ENCODE assay signal across 1 cellular context in the genomic region with DNA sequence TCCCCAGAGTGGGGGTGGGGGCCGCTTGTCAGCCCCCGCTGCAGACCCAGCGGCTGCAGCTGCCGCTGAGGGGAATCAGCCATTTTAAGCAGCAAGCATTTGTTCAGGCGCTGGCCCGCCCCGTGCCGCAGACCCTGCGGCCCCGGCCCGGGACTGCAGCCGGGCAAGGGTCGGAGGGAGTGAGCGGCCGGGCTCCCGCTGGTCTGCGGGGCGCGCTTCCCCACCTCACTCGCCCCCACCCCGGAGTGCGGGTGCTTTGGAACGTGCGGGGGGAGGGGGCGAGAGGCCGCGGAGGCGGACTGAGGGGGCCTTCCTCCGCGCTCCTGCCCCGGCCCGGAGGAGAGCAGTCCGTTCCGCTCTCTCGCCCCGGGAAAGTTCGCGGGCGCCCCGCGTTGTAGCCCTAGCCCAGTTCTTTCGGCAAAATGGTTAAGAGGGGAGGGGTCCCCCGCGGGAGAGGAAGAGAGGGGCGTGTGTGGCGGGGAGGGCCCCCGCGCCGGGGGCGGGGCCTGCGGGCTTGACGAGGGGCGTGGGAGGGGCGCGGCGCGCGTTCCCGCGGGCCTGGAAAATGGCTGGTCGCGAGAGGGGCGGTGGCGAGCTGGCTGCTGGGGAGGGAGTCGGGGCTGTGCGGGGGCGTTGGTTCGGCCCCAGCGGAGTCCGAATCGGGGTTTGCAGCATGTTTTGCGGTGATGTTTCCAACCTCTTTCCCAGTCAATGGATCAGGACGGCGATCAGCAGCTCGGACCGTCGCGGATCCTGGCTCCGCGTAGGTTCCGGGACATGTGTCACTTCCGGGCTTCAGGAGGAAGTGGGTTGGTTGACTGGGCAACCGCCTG.
TF ChIP-seq lines count a peak whose summit lies in the region.

No MANE protein-coding gene starts in this region.

TF ChIP-seq in HEK293, 187 proteins besides CTCF, POLR2A, EP300 and RAD21 (continued from another document and continues in another):
- TF ChIP-seq, protein P1, sequence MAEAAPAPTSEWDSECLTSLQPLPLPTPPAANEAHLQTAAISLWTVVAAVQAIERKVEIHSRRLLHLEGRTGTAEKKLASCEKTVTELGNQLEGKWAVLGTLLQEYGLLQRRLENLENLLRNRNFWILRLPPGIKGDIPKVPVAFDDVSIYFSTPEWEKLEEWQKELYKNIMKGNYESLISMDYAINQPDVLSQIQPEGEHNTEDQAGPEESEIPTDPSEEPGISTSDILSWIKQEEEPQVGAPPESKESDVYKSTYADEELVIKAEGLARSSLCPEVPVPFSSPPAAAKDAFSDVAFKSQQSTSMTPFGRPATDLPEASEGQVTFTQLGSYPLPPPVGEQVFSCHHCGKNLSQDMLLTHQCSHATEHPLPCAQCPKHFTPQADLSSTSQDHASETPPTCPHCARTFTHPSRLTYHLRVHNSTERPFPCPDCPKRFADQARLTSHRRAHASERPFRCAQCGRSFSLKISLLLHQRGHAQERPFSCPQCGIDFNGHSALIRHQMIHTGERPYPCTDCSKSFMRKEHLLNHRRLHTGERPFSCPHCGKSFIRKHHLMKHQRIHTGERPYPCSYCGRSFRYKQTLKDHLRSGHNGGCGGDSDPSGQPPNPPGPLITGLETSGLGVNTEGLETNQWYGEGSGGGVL (tag by site-specific recombination; IDR thresholded peaks at IDR 0.05) = peak; percentile 86
- TF ChIP-seq ZNF23 (tag by site-specific recombination; IDR thresholded peaks at IDR 0.05; ENCODE audit: borderline replicate concordance) (no peak), ZNF341 (tag by site-specific recombination; IDR thresholded peaks at IDR 0.05; ENCODE audit: low read depth) (peak; percentile 19; the same call in 1 of the 2 replicates), ZNF324 (tag by site-specific recombination; IDR thresholded peaks at IDR 0.05) (no peak), ZBTB1 (tag by site-specific recombination; IDR thresholded peaks at IDR 0.05) (no peak), KLF8 (tag by site-specific recombination; IDR thresholded peaks at IDR 0.05) (peak; percentile 96; the same call in 1 of the 2 replicates), REPIN1 (tag by site-specific recombination; IDR thresholded peaks at IDR 0.05; ENCODE audit: low read depth) (no peak), EGR2 (tag by site-specific recombination; IDR thresholded peaks at IDR 0.05; ENCODE audit: low read depth) (peak; percentile 59), ZNF600 (tag by site-specific recombination; IDR thresholded peaks at IDR 0.05) (peak; percentile 61), ZNF629 (tag by site-specific recombination; IDR thresholded peaks at IDR 0.05) (peak; percentile 74), ZNF174 (tag by site-specific recombination; IDR thresholded peaks at IDR 0.05) (no peak), ZFP41 (tag by site-specific recombination; IDR thresholded peaks at IDR 0.05; ENCODE audit: borderline replicate concordance) (no peak), ZFHX2 (tag by site-specific recombination; conservative IDR thresholded peaks at IDR 0.05) (peak; percentile 86), ZXDB (tag by site-specific recombination; IDR thresholded peaks at IDR 0.05) (peak; percentile 41; the same call in 1 of the 2 replicates), SALL2 (tag by site-specific recombination; IDR thresholded peaks at IDR 0.05; ENCODE audit: borderline replicate concordance) (no peak), ZFP3 (tag by site-specific recombination; IDR thresholded peaks at IDR 0.05; ENCODE audit: low read depth) (no peak), ZNF121 (tag by site-specific recombination; IDR thresholded peaks at IDR 0.05) (no peak), ZNF621 (tag by site-specific recombination; IDR thresholded peaks at IDR 0.05) (no peak), ZNF155 (tag by site-specific recombination; IDR thresholded peaks at IDR 0.05) (no peak), ZNF175 (tag by site-specific recombination; IDR thresholded peaks at IDR 0.05) (no peak), KLF9 (tag by site-specific recombination; IDR thresholded peaks at IDR 0.05; ENCODE audit: low read depth) (peak; percentile 95), ZNF664 (tag by site-specific recombination; IDR thresholded peaks at IDR 0.05) (no peak)
- TF ChIP-seq, protein P2, sequence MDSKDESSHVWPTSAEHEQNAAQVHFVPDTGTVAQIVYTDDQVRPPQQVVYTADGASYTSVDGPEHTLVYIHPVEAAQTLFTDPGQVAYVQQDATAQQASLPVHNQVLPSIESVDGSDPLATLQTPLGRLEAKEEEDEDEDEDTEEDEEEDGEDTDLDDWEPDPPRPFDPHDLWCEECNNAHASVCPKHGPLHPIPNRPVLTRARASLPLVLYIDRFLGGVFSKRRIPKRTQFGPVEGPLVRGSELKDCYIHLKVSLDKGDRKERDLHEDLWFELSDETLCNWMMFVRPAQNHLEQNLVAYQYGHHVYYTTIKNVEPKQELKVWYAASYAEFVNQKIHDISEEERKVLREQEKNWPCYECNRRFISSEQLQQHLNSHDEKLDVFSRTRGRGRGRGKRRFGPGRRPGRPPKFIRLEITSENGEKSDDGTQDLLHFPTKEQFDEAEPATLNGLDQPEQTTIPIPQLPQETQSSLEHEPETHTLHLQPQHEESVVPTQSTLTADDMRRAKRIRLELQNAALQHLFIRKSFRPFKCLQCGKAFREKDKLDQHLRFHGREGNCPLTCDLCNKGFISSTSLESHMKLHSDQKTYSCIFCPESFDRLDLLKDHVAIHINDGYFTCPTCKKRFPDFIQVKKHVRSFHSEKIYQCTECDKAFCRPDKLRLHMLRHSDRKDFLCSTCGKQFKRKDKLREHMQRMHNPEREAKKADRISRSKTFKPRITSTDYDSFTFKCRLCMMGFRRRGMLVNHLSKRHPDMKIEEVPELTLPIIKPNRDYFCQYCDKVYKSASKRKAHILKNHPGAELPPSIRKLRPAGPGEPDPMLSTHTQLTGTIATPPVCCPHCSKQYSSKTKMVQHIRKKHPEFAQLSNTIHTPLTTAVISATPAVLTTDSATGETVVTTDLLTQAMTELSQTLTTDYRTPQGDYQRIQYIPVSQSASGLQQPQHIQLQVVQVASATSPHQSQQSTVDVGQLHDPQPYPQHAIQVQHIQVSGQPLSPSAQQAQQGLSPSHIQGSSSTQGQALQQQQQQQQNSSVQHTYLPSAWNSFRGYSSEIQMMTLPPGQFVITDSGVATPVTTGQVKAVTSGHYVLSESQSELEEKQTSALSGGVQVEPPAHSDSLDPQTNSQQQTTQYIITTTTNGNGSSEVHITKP (tag by site-specific recombination; IDR thresholded peaks at IDR 0.05) = peak; percentile 85
- TF ChIP-seq, protein P3, sequence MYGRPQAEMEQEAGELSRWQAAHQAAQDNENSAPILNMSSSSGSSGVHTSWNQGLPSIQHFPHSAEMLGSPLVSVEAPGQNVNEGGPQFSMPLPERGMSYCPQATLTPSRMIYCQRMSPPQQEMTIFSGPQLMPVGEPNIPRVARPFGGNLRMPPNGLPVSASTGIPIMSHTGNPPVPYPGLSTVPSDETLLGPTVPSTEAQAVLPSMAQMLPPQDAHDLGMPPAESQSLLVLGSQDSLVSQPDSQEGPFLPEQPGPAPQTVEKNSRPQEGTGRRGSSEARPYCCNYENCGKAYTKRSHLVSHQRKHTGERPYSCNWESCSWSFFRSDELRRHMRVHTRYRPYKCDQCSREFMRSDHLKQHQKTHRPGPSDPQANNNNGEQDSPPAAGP (tag by site-specific recombination; IDR thresholded peaks at IDR 0.05) = 0 out of 2 replicates have a peak, but pooled peaks have one; percentile 25
- TF ChIP-seq, protein P4, sequence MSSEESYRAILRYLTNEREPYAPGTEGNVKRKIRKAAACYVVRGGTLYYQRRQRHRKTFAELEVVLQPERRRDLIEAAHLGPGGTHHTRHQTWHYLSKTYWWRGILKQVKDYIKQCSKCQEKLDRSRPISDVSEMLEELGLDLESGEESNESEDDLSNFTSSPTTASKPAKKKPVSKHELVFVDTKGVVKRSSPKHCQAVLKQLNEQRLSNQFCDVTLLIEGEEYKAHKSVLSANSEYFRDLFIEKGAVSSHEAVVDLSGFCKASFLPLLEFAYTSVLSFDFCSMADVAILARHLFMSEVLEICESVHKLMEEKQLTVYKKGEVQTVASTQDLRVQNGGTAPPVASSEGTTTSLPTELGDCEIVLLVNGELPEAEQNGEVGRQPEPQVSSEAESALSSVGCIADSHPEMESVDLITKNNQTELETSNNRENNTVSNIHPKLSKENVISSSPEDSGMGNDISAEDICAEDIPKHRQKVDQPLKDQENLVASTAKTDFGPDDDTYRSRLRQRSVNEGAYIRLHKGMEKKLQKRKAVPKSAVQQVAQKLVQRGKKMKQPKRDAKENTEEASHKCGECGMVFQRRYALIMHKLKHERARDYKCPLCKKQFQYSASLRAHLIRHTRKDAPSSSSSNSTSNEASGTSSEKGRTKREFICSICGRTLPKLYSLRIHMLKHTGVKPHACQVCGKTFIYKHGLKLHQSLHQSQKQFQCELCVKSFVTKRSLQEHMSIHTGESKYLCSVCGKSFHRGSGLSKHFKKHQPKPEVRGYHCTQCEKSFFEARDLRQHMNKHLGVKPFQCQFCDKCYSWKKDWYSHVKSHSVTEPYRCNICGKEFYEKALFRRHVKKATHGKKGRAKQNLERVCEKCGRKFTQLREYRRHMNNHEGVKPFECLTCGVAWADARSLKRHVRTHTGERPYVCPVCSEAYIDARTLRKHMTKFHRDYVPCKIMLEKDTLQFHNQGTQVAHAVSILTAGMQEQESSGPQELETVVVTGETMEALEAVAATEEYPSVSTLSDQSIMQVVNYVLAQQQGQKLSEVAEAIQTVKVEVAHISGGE (tag by site-specific recombination; conservative IDR thresholded peaks at IDR 0.05; ENCODE audit: low read depth) = peak; percentile 92
- TF ChIP-seq, protein P5, sequence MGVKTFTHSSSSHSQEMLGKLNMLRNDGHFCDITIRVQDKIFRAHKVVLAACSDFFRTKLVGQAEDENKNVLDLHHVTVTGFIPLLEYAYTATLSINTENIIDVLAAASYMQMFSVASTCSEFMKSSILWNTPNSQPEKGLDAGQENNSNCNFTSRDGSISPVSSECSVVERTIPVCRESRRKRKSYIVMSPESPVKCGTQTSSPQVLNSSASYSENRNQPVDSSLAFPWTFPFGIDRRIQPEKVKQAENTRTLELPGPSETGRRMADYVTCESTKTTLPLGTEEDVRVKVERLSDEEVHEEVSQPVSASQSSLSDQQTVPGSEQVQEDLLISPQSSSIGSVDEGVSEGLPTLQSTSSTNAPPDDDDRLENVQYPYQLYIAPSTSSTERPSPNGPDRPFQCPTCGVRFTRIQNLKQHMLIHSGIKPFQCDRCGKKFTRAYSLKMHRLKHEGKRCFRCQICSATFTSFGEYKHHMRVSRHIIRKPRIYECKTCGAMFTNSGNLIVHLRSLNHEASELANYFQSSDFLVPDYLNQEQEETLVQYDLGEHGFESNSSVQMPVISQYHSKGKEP (tag by site-specific recombination; IDR thresholded peaks at IDR 0.05) = no peak
- TF ChIP-seq, protein P6, sequence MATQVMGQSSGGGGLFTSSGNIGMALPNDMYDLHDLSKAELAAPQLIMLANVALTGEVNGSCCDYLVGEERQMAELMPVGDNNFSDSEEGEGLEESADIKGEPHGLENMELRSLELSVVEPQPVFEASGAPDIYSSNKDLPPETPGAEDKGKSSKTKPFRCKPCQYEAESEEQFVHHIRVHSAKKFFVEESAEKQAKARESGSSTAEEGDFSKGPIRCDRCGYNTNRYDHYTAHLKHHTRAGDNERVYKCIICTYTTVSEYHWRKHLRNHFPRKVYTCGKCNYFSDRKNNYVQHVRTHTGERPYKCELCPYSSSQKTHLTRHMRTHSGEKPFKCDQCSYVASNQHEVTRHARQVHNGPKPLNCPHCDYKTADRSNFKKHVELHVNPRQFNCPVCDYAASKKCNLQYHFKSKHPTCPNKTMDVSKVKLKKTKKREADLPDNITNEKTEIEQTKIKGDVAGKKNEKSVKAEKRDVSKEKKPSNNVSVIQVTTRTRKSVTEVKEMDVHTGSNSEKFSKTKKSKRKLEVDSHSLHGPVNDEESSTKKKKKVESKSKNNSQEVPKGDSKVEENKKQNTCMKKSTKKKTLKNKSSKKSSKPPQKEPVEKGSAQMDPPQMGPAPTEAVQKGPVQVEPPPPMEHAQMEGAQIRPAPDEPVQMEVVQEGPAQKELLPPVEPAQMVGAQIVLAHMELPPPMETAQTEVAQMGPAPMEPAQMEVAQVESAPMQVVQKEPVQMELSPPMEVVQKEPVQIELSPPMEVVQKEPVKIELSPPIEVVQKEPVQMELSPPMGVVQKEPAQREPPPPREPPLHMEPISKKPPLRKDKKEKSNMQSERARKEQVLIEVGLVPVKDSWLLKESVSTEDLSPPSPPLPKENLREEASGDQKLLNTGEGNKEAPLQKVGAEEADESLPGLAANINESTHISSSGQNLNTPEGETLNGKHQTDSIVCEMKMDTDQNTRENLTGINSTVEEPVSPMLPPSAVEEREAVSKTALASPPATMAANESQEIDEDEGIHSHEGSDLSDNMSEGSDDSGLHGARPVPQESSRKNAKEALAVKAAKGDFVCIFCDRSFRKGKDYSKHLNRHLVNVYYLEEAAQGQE (tag by site-specific recombination; IDR thresholded peaks at IDR 0.05) = no peak
- TF ChIP-seq, protein P7, sequence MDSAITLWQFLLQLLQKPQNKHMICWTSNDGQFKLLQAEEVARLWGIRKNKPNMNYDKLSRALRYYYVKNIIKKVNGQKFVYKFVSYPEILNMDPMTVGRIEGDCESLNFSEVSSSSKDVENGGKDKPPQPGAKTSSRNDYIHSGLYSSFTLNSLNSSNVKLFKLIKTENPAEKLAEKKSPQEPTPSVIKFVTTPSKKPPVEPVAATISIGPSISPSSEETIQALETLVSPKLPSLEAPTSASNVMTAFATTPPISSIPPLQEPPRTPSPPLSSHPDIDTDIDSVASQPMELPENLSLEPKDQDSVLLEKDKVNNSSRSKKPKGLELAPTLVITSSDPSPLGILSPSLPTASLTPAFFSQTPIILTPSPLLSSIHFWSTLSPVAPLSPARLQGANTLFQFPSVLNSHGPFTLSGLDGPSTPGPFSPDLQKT (IDR thresholded peaks at IDR 0.05; ENCODE audit: borderline replicate concordance, low read depth, low read length) = no peak
- TF ChIP-seq, protein P8, sequence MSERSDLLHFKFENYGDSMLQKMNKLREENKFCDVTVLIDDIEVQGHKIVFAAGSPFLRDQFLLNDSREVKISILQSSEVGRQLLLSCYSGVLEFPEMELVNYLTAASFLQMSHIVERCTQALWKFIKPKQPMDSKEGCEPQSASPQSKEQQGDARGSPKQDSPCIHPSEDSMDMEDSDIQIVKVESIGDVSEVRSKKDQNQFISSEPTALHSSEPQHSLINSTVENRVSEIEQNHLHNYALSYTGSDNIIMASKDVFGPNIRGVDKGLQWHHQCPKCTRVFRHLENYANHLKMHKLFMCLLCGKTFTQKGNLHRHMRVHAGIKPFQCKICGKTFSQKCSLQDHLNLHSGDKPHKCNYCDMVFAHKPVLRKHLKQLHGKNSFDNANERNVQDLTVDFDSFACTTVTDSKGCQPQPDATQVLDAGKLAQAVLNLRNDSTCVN (tag by site-specific recombination; optimal IDR thresholded peaks at IDR 0.05) = peak; percentile 90
- TF ChIP-seq, protein P9, sequence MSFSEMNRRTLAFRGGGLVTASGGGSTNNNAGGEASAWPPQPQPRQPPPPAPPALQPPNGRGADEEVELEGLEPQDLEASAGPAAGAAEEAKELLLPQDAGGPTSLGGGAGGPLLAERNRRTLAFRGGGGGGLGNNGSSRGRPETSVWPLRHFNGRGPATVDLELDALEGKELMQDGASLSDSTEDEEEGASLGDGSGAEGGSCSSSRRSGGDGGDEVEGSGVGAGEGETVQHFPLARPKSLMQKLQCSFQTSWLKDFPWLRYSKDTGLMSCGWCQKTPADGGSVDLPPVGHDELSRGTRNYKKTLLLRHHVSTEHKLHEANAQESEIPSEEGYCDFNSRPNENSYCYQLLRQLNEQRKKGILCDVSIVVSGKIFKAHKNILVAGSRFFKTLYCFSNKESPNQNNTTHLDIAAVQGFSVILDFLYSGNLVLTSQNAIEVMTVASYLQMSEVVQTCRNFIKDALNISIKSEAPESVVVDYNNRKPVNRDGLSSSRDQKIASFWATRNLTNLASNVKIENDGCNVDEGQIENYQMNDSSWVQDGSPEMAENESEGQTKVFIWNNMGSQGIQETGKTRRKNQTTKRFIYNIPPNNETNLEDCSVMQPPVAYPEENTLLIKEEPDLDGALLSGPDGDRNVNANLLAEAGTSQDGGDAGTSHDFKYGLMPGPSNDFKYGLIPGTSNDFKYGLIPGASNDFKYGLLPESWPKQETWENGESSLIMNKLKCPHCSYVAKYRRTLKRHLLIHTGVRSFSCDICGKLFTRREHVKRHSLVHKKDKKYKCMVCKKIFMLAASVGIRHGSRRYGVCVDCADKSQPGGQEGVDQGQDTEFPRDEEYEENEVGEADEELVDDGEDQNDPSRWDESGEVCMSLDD (tag by site-specific recombination; IDR thresholded peaks at IDR 0.05) = 0 out of 2 replicates have a peak, but pooled peaks have one; percentile 21
